In the genomic region with DNA sequence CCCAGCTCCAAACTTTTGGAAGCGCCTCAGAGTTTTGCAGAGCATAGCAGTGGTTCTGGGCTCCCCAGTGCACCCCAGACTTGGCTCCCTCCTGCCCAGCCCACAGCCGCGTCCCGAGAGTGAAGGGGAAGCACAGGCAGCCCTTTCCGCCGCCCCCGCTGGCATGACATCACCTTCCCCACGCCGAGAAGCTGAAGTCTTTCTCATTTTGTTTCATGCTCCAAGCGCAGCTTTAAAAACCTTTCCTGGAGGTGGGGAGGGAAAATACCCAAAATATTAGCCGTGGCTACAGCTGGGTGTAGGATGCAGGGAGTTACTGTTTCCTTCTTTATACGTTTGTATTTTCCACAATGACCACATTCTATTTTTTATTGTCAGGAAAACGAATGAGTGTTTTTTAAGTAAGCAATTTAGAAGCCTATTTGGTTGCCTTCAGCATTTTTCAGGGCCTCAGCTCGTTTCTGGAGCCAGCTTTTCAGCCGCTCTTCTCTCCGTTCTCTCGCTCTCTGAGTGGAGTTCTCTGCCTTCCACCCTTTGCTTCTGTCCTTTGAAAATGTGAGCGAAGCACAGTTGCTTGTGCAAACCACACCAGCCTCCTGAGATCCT, we compare ENCODE assay signal across 8 cellular contexts.
DNase-seq lines count a peak whose midpoint lies in the region; ATAC-seq lines count a peak whose summit lies in the region.

No MANE protein-coding gene starts in this region.

- ATAC-seq in GM18867 (IDR thresholded peaks at IDR 0.05; ENCODE audit: unreplicated experiment) (peak; percentile 48), HG03354 (IDR thresholded peaks at IDR 0.05; ENCODE audit: poor library complexity, severe bottlenecking, unreplicated experiment) (peak; percentile 64), HG03097 (IDR thresholded peaks at IDR 0.05; ENCODE audit: low FRiP score, unreplicated experiment) (no peak)

- DNase-seq in amniotic epithelial cell (ENCODE audit: low read depth) (peak; percentile 43), left kidney (ENCODE audit: low read depth, low spot score) (peak; percentile 58), GOT3 (lab: John Stamatoyannopoulos, UW) (no peak), NCI-H524 (lab: John Stamatoyannopoulos, UW) (no peak)
- DNase-seq in stimulated activated CD4-positive, alpha-beta T cell treated with anti-CD3 and anti-CD28 coated beads, Interleukin-2, amount 100 ng/mL, for 48 hours, result peak; percentile 56

Comparison
In these comparisons a context has a peak if more than half of its experiments do, and no peak if none do; other contexts are left out.
1. DNase-seq: peak in amniotic epithelial cell (single experiment), left kidney (single experiment) and stimulated activated CD4-positive, alpha-beta T cell treated with anti-CD3 and anti-CD28 coated beads, Interleukin-2, amount 100 ng/mL, for 48 hours (2 of 2); none in GOT3 (single experiment) and NCI-H524 (0 of 2).